ENCODE assay signal across 1 cellular context in the genomic region with DNA sequence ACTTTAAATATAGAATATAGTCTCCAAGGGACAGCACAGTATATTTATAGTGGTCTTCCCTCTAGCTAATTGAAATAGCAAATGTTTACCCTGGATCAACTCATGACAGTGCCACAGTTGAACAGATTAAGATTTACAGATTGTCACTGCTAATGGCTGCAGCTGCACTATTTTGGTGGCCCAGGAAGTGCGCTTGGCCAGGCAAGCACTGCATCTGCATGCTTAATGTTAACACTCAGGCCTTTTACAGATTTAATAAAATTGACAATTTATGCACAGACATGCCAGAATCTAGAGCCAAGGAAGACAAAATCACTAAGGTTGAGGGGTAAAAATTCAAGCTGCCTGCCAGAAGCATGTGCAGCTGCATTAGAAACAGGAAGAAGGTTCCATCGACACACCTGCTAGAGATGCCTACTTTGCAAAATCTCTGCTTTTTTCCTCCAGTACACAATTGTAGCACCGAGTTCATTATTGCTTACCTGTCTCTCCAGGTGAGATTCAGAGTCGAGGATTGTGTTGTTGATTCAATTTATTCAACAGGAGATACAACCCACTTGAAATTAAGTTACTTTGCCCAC.
TF ChIP-seq lines count a peak whose summit lies in the region.

No MANE protein-coding gene starts in this region.

TF ChIP-seq in GM23338, 12 proteins besides CTCF, POLR2A, EP300 and RAD21:
- TF ChIP-seq ZNF462 (CRISPR knock-in tag; IDR thresholded peaks at IDR 0.05): no peak
- TF ChIP-seq POLR2AphosphoS5 (IDR thresholded peaks at IDR 0.05; ENCODE audit: low read depth): no peak
- no peak for TF ChIP-seq ETS1 (IDR thresholded peaks at IDR 0.05)
- TF ChIP-seq EZH2phosphoT487 (IDR thresholded peaks at IDR 0.05; ENCODE audit: unreplicated experiment): no peak
- no peak for TF ChIP-seq NANOG (IDR thresholded peaks at IDR 0.05; ENCODE audit: borderline replicate concordance)
- TF ChIP-seq ZNF331 (CRISPR knock-in tag; IDR thresholded peaks at IDR 0.05; ENCODE audit: low read depth): no peak
- TF ChIP-seq EZH2 (IDR thresholded peaks at IDR 0.05; ENCODE audit: low read depth, unreplicated experiment): no peak
- TF ChIP-seq CREB1 (CRISPR knock-in tag; IDR thresholded peaks at IDR 0.05; ENCODE audit: low read depth): no peak
- TF ChIP-seq STAT1 (IDR thresholded peaks at IDR 0.05; ENCODE audit: unreplicated experiment): no peak
- TF ChIP-seq ZNF114 (CRISPR knock-in tag; IDR thresholded peaks at IDR 0.05): no peak
- no peak for TF ChIP-seq JUNB (IDR thresholded peaks at IDR 0.05; ENCODE audit: unreplicated experiment)
- TF ChIP-seq, protein P1, sequence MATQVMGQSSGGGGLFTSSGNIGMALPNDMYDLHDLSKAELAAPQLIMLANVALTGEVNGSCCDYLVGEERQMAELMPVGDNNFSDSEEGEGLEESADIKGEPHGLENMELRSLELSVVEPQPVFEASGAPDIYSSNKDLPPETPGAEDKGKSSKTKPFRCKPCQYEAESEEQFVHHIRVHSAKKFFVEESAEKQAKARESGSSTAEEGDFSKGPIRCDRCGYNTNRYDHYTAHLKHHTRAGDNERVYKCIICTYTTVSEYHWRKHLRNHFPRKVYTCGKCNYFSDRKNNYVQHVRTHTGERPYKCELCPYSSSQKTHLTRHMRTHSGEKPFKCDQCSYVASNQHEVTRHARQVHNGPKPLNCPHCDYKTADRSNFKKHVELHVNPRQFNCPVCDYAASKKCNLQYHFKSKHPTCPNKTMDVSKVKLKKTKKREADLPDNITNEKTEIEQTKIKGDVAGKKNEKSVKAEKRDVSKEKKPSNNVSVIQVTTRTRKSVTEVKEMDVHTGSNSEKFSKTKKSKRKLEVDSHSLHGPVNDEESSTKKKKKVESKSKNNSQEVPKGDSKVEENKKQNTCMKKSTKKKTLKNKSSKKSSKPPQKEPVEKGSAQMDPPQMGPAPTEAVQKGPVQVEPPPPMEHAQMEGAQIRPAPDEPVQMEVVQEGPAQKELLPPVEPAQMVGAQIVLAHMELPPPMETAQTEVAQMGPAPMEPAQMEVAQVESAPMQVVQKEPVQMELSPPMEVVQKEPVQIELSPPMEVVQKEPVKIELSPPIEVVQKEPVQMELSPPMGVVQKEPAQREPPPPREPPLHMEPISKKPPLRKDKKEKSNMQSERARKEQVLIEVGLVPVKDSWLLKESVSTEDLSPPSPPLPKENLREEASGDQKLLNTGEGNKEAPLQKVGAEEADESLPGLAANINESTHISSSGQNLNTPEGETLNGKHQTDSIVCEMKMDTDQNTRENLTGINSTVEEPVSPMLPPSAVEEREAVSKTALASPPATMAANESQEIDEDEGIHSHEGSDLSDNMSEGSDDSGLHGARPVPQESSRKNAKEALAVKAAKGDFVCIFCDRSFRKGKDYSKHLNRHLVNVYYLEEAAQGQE (IDR thresholded peaks at IDR 0.05; ENCODE audit: unreplicated experiment): no peak
